Comparison of ENCODE assay signal across 27 cellular contexts in the genomic region with DNA sequence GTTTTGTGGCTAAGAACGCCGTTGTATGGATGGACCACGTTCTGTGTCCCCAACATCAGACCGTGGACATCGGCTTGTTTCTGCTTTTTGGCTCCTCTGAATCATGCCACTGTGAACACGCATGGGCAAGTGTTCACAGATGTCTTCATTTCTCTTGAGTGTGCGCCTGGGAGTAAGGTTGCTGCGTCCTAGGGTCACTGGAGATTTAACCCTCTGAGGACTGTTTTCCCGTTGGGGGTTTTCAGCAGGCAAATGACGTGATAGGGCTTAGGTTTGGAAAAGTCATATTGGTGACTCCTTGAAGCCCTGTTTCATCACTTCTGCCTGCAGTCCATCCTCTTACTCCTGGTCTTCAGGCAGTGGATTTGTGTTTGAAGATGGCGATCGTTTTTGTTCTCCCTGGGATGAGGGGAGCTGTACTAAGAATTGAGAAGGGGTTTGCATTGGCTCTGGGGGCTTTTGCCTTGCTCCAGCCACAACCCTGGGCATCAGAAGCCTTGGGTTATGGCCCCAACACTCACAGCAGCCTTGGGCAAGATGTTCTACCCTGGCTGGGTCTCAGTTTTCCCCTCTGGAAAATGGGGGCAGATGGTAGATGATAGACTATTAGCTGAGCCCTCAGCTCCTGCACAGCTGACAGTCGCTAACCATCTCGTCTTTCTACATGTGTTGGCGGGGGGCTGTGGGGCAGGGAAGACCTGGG.
A peak's percentile ranks its signal among the peaks of the same experiment; 100 is the strongest.
DNase-seq lines count a peak whose midpoint lies in the region; ATAC-seq, FAIRE-seq and TF ChIP-seq lines count a peak whose summit lies in the region.
"Had no signal": no experiment of that assay in that cellular context is flagged by ENCODE, and none has a peak within 500 bp of the region (broad histone marks: within the 10 kb centered on the region; RNA-seq: fewer than 3 reads in every experiment).

No MANE protein-coding gene starts in this region.

- H2BK15ac ChIP-seq in neuronal stem cell (ENCODE audit: low read length) = no peak overlapping the region

- no peak for TF ChIP-seq CTCF in K562 (IDR thresholded peaks at IDR 0.05 in 2 of 3, conservative IDR thresholded peaks at IDR 0.05 in 1 of 3; ENCODE audit: insufficient read depth in 2 of 3, low read depth in 1 of 3, low read length in 3 of 3)
- no peak for TF ChIP-seq CTCF in foreskin fibroblast (IDR thresholded peaks at IDR 0.05; ENCODE audit: low read depth, low read length)

- H3K79me2 ChIP-seq in K562 (ENCODE audit: control insufficient read depth, insufficient read depth, low read length) = peaks cover 85% of the 10 kb centered on the region

- 75% methylated on average over 15 of the region's 15 CpGs for WGBS in K562 (ENCODE audit: insufficient coverage, low coverage, missing lambda C conversion rate)
- no CpG with 5 or more reads among the region's 15 CpGs for WGBS in neuronal stem cell (ENCODE audit: extremely low coverage in 2 of 2, insufficient read length in 2 of 2, insufficient replicate concordance in 1 of 2), 2 donors

- no peak for TF ChIP-seq RAD21 in K562 (CRISPR knock-in tag; conservative IDR thresholded peaks at IDR 0.05 in 1 of 2, IDR thresholded peaks at IDR 0.05 in 1 of 2)

- H3K36me3 ChIP-seq in K562 (ENCODE audit: control insufficient read depth, insufficient read depth, low read length) (peaks cover 57% of the 10 kb centered on the region; the same call in 2 of the 3 replicates), neuronal stem cell (replicated peaks in 1 of 2; ENCODE audit: control insufficient read depth in 2 of 2, insufficient read depth in 2 of 2, low read length in 2 of 2) (peaks cover 3 to 10% of the 10 kb centered on the region in 2 donors)

- in situ Hi-C loops in K562 (cut with MboI) = no loop called here

- no peak for TF ChIP-seq POLR2A in K562 (conservative IDR thresholded peaks at IDR 0.05)

- no peak for TF ChIP-seq EP300 in K562 (IDR thresholded peaks at IDR 0.05; ENCODE audit: low read length)

- peaks cover 7% of the 10 kb centered on the region for H3K9me1 ChIP-seq in K562 (ENCODE audit: control insufficient read depth, insufficient read depth, low read length)

- no peak overlapping the region for H2BK120ac ChIP-seq in neuronal stem cell (ENCODE audit: low read depth, low read length)

- H3K14ac ChIP-seq in neuronal stem cell (ENCODE audit: low read length) = peak overlapping the region; percentile 33

- CTCF ChIA-PET in K562 (lab: Yijun Ruan, JAX; ENCODE audit: low intra/inter-chr PET ratio) = no interaction called here

- H3K4me3 ChIP-seq in K562 (no peak overlapping the region), foreskin fibroblast (ENCODE audit: low read depth in 1 of 2, low read length in 2 of 2) (no peak overlapping the region), neuronal stem cell (ENCODE audit: low read length in 2 of 2) (no peak overlapping the region)
- H3K4me3 ChIP-seq: GM23338, HAP-1, SK-N-MC had no signal

- H4K20me1 ChIP-seq in K562 (replicated peaks; ENCODE audit: control insufficient read depth, insufficient read depth, low read length) = peaks cover 72% of the 10 kb centered on the region

- H3K4me1 ChIP-seq in K562 (replicated peaks in 1 of 2; ENCODE audit: control insufficient read depth in 2 of 2, insufficient read depth in 2 of 2, low read length in 2 of 2) (peaks cover 17 to 56% of the 10 kb centered on the region in 2 experiments), neuronal stem cell (ENCODE audit: control insufficient read depth in 2 of 2, insufficient read depth in 1 of 2, low read depth in 1 of 2, low read length in 2 of 2) (peaks cover 2 to 20% of the 10 kb centered on the region in 2 donors)

- H3K9me3 ChIP-seq in K562 (replicated peaks; ENCODE audit: control insufficient read depth, insufficient read depth, low read depth, low read length) (no peaks in the 10 kb centered on the region), neuronal stem cell (replicated peaks in 1 of 2; ENCODE audit: control insufficient read depth in 2 of 2, insufficient read depth in 1 of 2, low read depth in 1 of 2, low read length in 2 of 2) (peaks cover 10% of the 10 kb centered on the region in 2 donors)

- no peak overlapping the region for H4K91ac ChIP-seq in neuronal stem cell (ENCODE audit: low read depth, low read length, poor library complexity)

- no peak overlapping the region for H3K4ac ChIP-seq in neuronal stem cell (ENCODE audit: low read length)

- H2AFZ ChIP-seq in K562 (ENCODE audit: low read depth, low read length) (no peak overlapping the region), neuronal stem cell (ENCODE audit: low read length) (no peak overlapping the region)
- H2AFZ ChIP-seq: GM23338 had no signal

- H3K27me3 ChIP-seq in K562 (ENCODE audit: control insufficient read depth in 2 of 2, insufficient read depth in 2 of 2, low read length in 2 of 2) (no peaks in the 10 kb centered on the region), neuronal stem cell (ENCODE audit: control insufficient read depth in 3 of 3, insufficient read depth in 3 of 3, low read depth in 1 of 3, low read length in 3 of 3) (no peaks in the 10 kb centered on the region)
- H3K27me3 ChIP-seq: BE2C had no signal

- H2BK5ac ChIP-seq in neuronal stem cell (ENCODE audit: low read length) = peak overlapping the region; percentile 7

- FAIRE-seq in K562 (lab: Jason Lieb, UNC) = no peak
- FAIRE-seq: A204.1, GM12892 had no signal

- ATAC-seq in K562 (no peak), GM18868 (IDR thresholded peaks at IDR 0.05; ENCODE audit: unreplicated experiment) (no peak), HG02884 (IDR thresholded peaks at IDR 0.05; ENCODE audit: unreplicated experiment) (no peak)
- ATAC-seq: GM23338, Panc1 had no signal

- H3K9ac ChIP-seq in K562 (ENCODE audit: insufficient read depth in 1 of 2, low read depth in 2 of 2, low read length in 2 of 2) = peak overlapping the region in 1 of 2 experiments; percentile 21; a peak in 1 of 4 replicates
- H3K9ac ChIP-seq in neuronal stem cell (ENCODE audit: low read depth, low read length, poor library complexity) = no peak overlapping the region

- peak overlapping the region; percentile 22 for H2AK5ac ChIP-seq in neuronal stem cell (ENCODE audit: low read depth, low read length)

- H3K27ac ChIP-seq in K562 (ENCODE audit: extremely low read depth, low read depth, low read length) (no peak overlapping the region), neuronal stem cell (replicated peaks; ENCODE audit: low read length) (no peak overlapping the region)
- H3K27ac ChIP-seq: SK-N-MC had no signal

- H3K4me2 ChIP-seq in K562 (ENCODE audit: insufficient read depth, low read length) = no peak overlapping the region
- no peak overlapping the region for H3K4me2 ChIP-seq in neuronal stem cell (ENCODE audit: insufficient read depth, low read length, poor library complexity, severe bottlenecking)
- H3K4me2 ChIP-seq: GM23338 had no signal

- POLR2A ChIA-PET in K562 (lab: Yijun Ruan, JAX) = interaction anchor here (0.7 to 1.1 kb wide), 2 partner anchors 8 to 13 kb away, joined by 4 to 6 read pairs; no protein-coding TSS in a partner anchor

- BruUV-seq in K562 (replicated peaks; lab: Mats Ljungman, UMichigan) = no TSS peak

- no peak overlapping the region for H4K8ac ChIP-seq in neuronal stem cell (ENCODE audit: low read depth, low read length)

- no peak overlapping the region for H3K18ac ChIP-seq in neuronal stem cell (ENCODE audit: low read length)

- no peak overlapping the region for H3K23ac ChIP-seq in neuronal stem cell (ENCODE audit: low read depth, low read length, poor library complexity)

- intact Hi-C loops in K562 (cut with micrococcal nuclease) = no loop called here

- H2BK12ac ChIP-seq in neuronal stem cell (ENCODE audit: low read length) = peak overlapping the region; percentile 11

- peaks cover 3% of the 10 kb centered on the region for H3K79me1 ChIP-seq in neuronal stem cell (ENCODE audit: low read depth, low read length)

- DNase-seq in AG08395 (ENCODE audit: low spot score) = peak; percentile 32
- DNase-seq in K562 (ENCODE audit: extremely low read depth in 1 of 4, low spot score in 3 of 4) = no peak
- peak; percentile 57 to 78 for DNase-seq in foreskin fibroblast
- DNase-seq in neuronal stem cell (ENCODE audit: low spot score) = no peak
- no peak for DNase-seq in RKO (ENCODE audit: low spot score)
- DNase-seq: Calu3; CD8-positive, alpha-beta memory T cell; DND-41; Kasumi-1; MV-4-11; NCI-H1105 treated with DMSO at 0.1 percent for 48 hours; NCI-H1694 treated with DMSO at 0.1 percent for 48 hours; NCI-H2081; NCI-H2171; NCI-H226; NCI-H510A; NCI-H69; SIG-M5 had no signal

TF ChIP-seq in K562, 482 proteins besides CTCF, POLR2A, EP300 and RAD21 (continues in another document):
- TF ChIP-seq RBM25 (IDR thresholded peaks at IDR 0.05; ENCODE audit: low read depth, low read length, severe bottlenecking) = peak; percentile 68
- no peak for TF ChIP-seq ZC3H4 (CRISPR knock-in tag; IDR thresholded peaks at IDR 0.05; ENCODE audit: borderline replicate concordance)
- TF ChIP-seq HDAC8 (tag; IDR thresholded peaks at IDR 0.05) = no peak
- TF ChIP-seq PTBP1 (IDR thresholded peaks at IDR 0.05; ENCODE audit: low read depth, low read length) = 0 out of 2 replicates have a peak, but pooled peaks have one; percentile 75
- TF ChIP-seq CBX1 (IDR thresholded peaks at IDR 0.05; ENCODE audit: low read depth) = peak; percentile 75; the same call in 1 of the 2 replicates
- TF ChIP-seq NR2C1 (IDR thresholded peaks at IDR 0.05) = no peak
- no peak for TF ChIP-seq NR2C1 (tag; IDR thresholded peaks at IDR 0.05)
- peak; percentile 58 to 61; a peak in 3 of 4 replicates for TF ChIP-seq KDM1A (IDR thresholded peaks at IDR 0.05)
- no peak for TF ChIP-seq BACH1 (tag; IDR thresholded peaks at IDR 0.05)
- 0 out of 4 replicates have a peak, but pooled peaks of 1 of the 2 experiments have one; percentile 16 for TF ChIP-seq RCOR1 (IDR thresholded peaks at IDR 0.05; ENCODE audit: borderline replicate concordance in 1 of 2, low read depth in 2 of 2, low read length in 2 of 2)
- TF ChIP-seq MYBL2 (IDR thresholded peaks at IDR 0.05; ENCODE audit: low read depth) = no peak
- TF ChIP-seq MYBL2 (CRISPR knock-in tag; IDR thresholded peaks at IDR 0.05; ENCODE audit: borderline replicate concordance) = no peak
- TF ChIP-seq RFX7 (CRISPR knock-in tag; IDR thresholded peaks at IDR 0.05) = no peak
- TF ChIP-seq, protein P1, sequence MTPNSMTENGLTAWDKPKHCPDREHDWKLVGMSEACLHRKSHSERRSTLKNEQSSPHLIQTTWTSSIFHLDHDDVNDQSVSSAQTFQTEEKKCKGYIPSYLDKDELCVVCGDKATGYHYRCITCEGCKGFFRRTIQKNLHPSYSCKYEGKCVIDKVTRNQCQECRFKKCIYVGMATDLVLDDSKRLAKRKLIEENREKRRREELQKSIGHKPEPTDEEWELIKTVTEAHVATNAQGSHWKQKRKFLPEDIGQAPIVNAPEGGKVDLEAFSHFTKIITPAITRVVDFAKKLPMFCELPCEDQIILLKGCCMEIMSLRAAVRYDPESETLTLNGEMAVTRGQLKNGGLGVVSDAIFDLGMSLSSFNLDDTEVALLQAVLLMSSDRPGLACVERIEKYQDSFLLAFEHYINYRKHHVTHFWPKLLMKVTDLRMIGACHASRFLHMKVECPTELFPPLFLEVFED (CRISPR knock-in tag; conservative IDR thresholded peaks at IDR 0.05) = no peak
- TF ChIP-seq BCOR (IDR thresholded peaks at IDR 0.05) = peak; percentile 88
- no peak for TF ChIP-seq NCOA1 (IDR thresholded peaks at IDR 0.05; ENCODE audit: low read depth)

Comparison
In these comparisons a context has a peak if more than half of its experiments do, and no peak if none do; other contexts are left out.
1. DNase-seq: peak in AG08395 (single experiment) and foreskin fibroblast (2 of 2); none in K562 (0 of 4), neuronal stem cell (single experiment) and RKO (single experiment).